In the genomic region with DNA sequence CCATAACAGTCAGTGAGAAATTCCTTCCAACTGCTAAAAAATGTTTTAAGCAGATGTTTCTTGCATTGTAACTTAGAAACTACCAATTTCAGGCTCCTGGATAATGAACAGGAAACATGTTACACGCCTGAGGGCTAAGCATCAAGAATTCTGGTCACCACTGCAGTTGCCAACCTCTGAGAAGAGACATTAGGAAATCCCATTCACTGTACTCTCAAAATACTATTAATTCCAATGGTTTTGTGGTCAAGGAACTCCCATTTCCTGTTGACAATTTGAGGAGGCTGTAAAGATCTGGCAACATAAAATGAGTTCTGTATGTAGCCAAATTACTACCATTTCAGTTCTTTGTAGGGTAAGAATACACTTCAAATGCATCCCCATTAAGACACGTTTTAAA, we compare ENCODE assay signal across 25 cellular contexts.
DNase-seq lines count a peak whose midpoint lies in the region; TF ChIP-seq lines count a peak whose summit lies in the region.
"Had no signal": no experiment of that assay in that cellular context is flagged by ENCODE, and none has a peak within 500 bp of the region (broad histone marks: within the 10 kb centered on the region; RNA-seq: fewer than 3 reads in every experiment).

No MANE protein-coding gene starts in this region.

- no peak overlapping the region for H3K9ac ChIP-seq in SK-N-MC (ENCODE audit: insufficient read length)

- peak overlapping the region; percentile 39 for H3K27ac Mint-ChIP-seq in MCF 10A (ENCODE audit: low read depth, unreplicated experiment)
- H3K27ac Mint-ChIP-seq: activated B cell treated with CpG ODN at 0.5 μM for 24 hours; activated CD8-positive, alpha-beta T cell treated with anti-CD3 and anti-CD28 coated beads, Interleukin-2, amount 10 ng/mL, durations not matched to agents 7 days and 5 days; activated naive CD4-positive, alpha-beta T cell treated with anti-CD3 and anti-CD28 coated beads, Interleukin-2, amount 50 U/mL, for 24 hours; CD4-positive, CD25-positive, alpha-beta regulatory T cell; T-helper 17 cell had no signal

- BruUV-seq in MCF 10A (replicated peaks; lab: Mats Ljungman, UMichigan) = no TSS peak

- no peak overlapping the region for H3K27ac ChIP-seq in breast epithelium
- H3K27ac ChIP-seq in SK-N-MC = peak overlapping the region; percentile 64; the same call in 1 of the 2 replicates
- H3K27ac ChIP-seq: 22Rv1, cardiac muscle cell had no signal

- H3K4me3 ChIP-seq in breast epithelium (no peak overlapping the region), SK-N-MC (peak overlapping the region; percentile 53)
- H3K4me3 ChIP-seq: cardiac muscle cell had no signal

- intact Hi-C loops in MCF 10A (cut with micrococcal nuclease) (no loop called here), breast epithelium (cut with DNase I; ENCODE audit: low total_unique reads) (no loop called here)

- H3K4me1 ChIP-seq in breast epithelium = no peaks in the 10 kb centered on the region

- H3K9me3 Mint-ChIP-seq in MCF 10A (ENCODE audit: unreplicated experiment) = no peaks in the 10 kb centered on the region

- H3K4me1 Mint-ChIP-seq in MCF 10A (ENCODE audit: insufficient read depth, unreplicated experiment) = peaks cover 11% of the 10 kb centered on the region
- H3K4me1 Mint-ChIP-seq: activated naive CD4-positive, alpha-beta T cell treated with anti-CD3 and anti-CD28 coated beads, Interleukin-2, amount 50 U/mL, for 24 hours; T-helper 17 cell had no signal

- H3K36me3 Mint-ChIP-seq in MCF 10A (ENCODE audit: insufficient read depth, unreplicated experiment) = no peaks in the 10 kb centered on the region
- H3K36me3 Mint-ChIP-seq: activated naive CD4-positive, alpha-beta T cell treated with anti-CD3 and anti-CD28 coated beads, Interleukin-2, amount 50 U/mL, for 24 hours; CD4-positive, CD25-positive, alpha-beta regulatory T cell had no signal

- DNase-seq in MCF 10A (ENCODE audit: unreplicated experiment) = no peak
- DNase-seq in breast epithelium (ENCODE audit: low spot score in 2 of 2) = no peak
- peak; percentile 98 for DNase-seq in SK-N-MC (ENCODE audit: low read depth, low spot score)
- DNase-seq in fibroblast of peridontal ligament (ENCODE audit: extremely low read depth) = peak; percentile 31
- no peak for DNase-seq in NCI-H2081 (lab: John Stamatoyannopoulos, UW)
- no peak for DNase-seq in globus pallidus (ENCODE audit: low spot score)
- DNase-seq in mesenteric fat pad (ENCODE audit: low spot score) = no peak
- DNase-seq in nucleus accumbens (lab: John Stamatoyannopoulos, UW) = no peak
- DNase-seq: activated B cell treated with CpG ODN at 0.5 μM for 24 hours; activated CD8-positive, alpha-beta T cell treated with anti-CD3 and anti-CD28 coated beads, Interleukin-2, amount 10 ng/mL, durations not matched to agents 7 days and 5 days; activated T-cell treated with anti-CD3 and anti-CD28 coated beads, Interleukin-2, amount 50 U/mL, for 48 hours; CD4-positive, CD25-positive, alpha-beta regulatory T cell; DMS153; effector CD8-positive, alpha-beta T cell; GOT3; midbrain; MV-4-11; NCI-H2029 treated with DMSO at 0.1 percent for 48 hours; NCI-H510A treated with DMSO at 0.1 percent for 48 hours; retina; SHP77 treated with DMSO at 0.1 percent for 48 hours; T-helper 17 cell had no signal

- no peak for TF ChIP-seq POLR2A in breast epithelium (IDR thresholded peaks at IDR 0.05)

- H3K4me3 Mint-ChIP-seq in MCF 10A (ENCODE audit: unreplicated experiment) = no peak overlapping the region
- H3K4me3 Mint-ChIP-seq: activated B cell treated with CpG ODN at 0.5 μM for 24 hours; activated CD8-positive, alpha-beta T cell treated with anti-CD3 and anti-CD28 coated beads, Interleukin-2, amount 10 ng/mL, durations not matched to agents 7 days and 5 days; activated naive CD4-positive, alpha-beta T cell treated with anti-CD3 and anti-CD28 coated beads, Interleukin-2, amount 50 U/mL, for 24 hours; CD4-positive, CD25-positive, alpha-beta regulatory T cell; T-helper 17 cell had no signal

- CTCF ChIA-PET in MCF 10A (lab: Yijun Ruan, JAX) = no interaction called here

- no peaks in the 10 kb centered on the region for H3K27me3 ChIP-seq in breast epithelium
- H3K27me3 ChIP-seq: cardiac muscle cell had no signal

- H3K27me3 Mint-ChIP-seq in MCF 10A (ENCODE audit: insufficient read depth, unreplicated experiment) = no peaks in the 10 kb centered on the region
- H3K27me3 Mint-ChIP-seq: activated B cell treated with CpG ODN at 0.5 μM for 24 hours; activated naive CD4-positive, alpha-beta T cell treated with anti-CD3 and anti-CD28 coated beads, Interleukin-2, amount 50 U/mL, for 24 hours; CD4-positive, CD25-positive, alpha-beta regulatory T cell; T-helper 17 cell had no signal

- H3K36me3 ChIP-seq in breast epithelium = no peaks in the 10 kb centered on the region
- no peaks in the 10 kb centered on the region for H3K36me3 ChIP-seq in SK-N-MC (ENCODE audit: insufficient read depth, low read length)
- H3K36me3 ChIP-seq: cardiac muscle cell had no signal

- POLR2A ChIA-PET in MCF 10A (lab: Yijun Ruan, JAX) = no interaction called here

- no peak for TF ChIP-seq CTCF in MCF 10A (IDR thresholded peaks at IDR 0.05; ENCODE audit: unreplicated experiment)
- TF ChIP-seq CTCF in breast epithelium (IDR thresholded peaks at IDR 0.05) = no peak

- no peaks in the 10 kb centered on the region for H3K9me3 ChIP-seq in breast epithelium
- H3K9me3 ChIP-seq in SK-N-MC (ENCODE audit: low read depth, low read length) = no peaks in the 10 kb centered on the region

Comparison
In these comparisons a context has a peak if more than half of its experiments do, and no peak if none do; other contexts are left out.
1. DNase-seq: peak in SK-N-MC (single experiment) and fibroblast of peridontal ligament (single experiment); none in MCF 10A (single experiment), breast epithelium (0 of 2), NCI-H2081 (0 of 2), globus pallidus (single experiment), mesenteric fat pad (single experiment) and nucleus accumbens (0 of 56).